14 cellular contexts compared by ENCODE assay signal in the genomic region with DNA sequence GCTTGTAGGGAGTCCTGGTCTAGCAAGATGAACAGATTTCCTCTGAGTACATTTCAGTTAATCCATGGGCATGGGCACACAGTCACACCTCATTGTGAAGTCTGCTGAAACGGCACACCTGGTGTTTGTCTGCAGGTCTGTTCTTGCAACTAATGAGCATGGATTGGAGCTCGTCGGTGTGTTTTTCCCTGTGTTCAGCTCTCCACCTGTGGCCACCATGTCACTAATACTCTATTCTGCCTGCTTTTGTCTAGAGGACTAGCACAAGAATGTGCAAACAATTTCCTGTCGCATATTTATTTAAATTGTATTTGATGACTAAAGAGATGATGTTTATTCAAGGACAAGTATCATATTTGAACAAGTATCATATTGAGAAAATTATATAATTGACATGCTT. TPM values are rescaled to one million over a fixed set of nuclear protein-coding genes. Genes with fewer than 3 reads are reported as not detected.
DNase-seq lines count a peak whose midpoint lies in the region; ATAC-seq and TF ChIP-seq lines count a peak whose summit lies in the region.
"Had no signal": no experiment of that assay in that cellular context is flagged by ENCODE, and none has a peak within 500 bp of the region (broad histone marks: within the 10 kb centered on the region; RNA-seq: fewer than 3 reads in every experiment).

No MANE protein-coding gene starts in this region.

- intact Hi-C loops in PC-3 (cut with micrococcal nuclease): no loop called here

- peaks cover 39% of the 10 kb centered on the region for H3K4me1 ChIP-seq in PC-3 (ENCODE audit: insufficient read depth, low read length)
- peaks cover 24% of the 10 kb centered on the region for H3K4me1 ChIP-seq in osteoblast (ENCODE audit: insufficient read depth, low read length)

- H3K36me3 Mint-ChIP-seq in HFFc6 (ENCODE audit: low read depth): peaks cover 14% of the 10 kb centered on the region
- H3K36me3 Mint-ChIP-seq: activated naive CD4-positive, alpha-beta T cell treated with anti-CD3 and anti-CD28 coated beads, Interleukin-2, amount 10 ng/mL, durations not matched to agents 7 days and 5 days had no signal

- H3K4me3 Mint-ChIP-seq in HFFc6: no peak overlapping the region
- H3K4me3 Mint-ChIP-seq: activated naive CD4-positive, alpha-beta T cell treated with anti-CD3 and anti-CD28 coated beads, Interleukin-2, amount 10 ng/mL, durations not matched to agents 7 days and 5 days; activated T-cell treated with anti-CD3 and anti-CD28 coated beads, Interleukin-2, amount 50 U/mL, for 24 hours had no signal

- H2AFZ ChIP-seq in PC-3 (ENCODE audit: low read length): peak overlapping the region; percentile 47
- peak overlapping the region; percentile 28 for H2AFZ ChIP-seq in osteoblast (ENCODE audit: low read length)

- peaks cover 15% of the 10 kb centered on the region for H3K9me3 Mint-ChIP-seq in HFFc6
- H3K9me3 Mint-ChIP-seq: activated T-cell treated with anti-CD3 and anti-CD28 coated beads, Interleukin-2, amount 50 U/mL, for 24 hours had no signal

- H3K79me2 ChIP-seq in PC-3 (ENCODE audit: low read length) (no peaks in the 10 kb centered on the region), osteoblast (ENCODE audit: insufficient read depth, low read length) (no peaks in the 10 kb centered on the region)

- no peaks in the 10 kb centered on the region for H3K9me2 ChIP-seq in PC-3 (replicated peaks; ENCODE audit: low read length)

- H3K4me3 ChIP-seq in PC-3 (ENCODE audit: low read length): no peak overlapping the region
- H3K4me3 ChIP-seq in osteoblast (ENCODE audit: insufficient read depth, low read length): no peak overlapping the region
- H3K4me3 ChIP-seq: sigmoid colon had no signal

- POLR2A ChIA-PET in PC-3 (lab: Charles Lee; ENCODE audit: unreplicated experiment): no interaction called here

- peaks cover 72% of the 10 kb centered on the region for H3K4me1 Mint-ChIP-seq in HFFc6 (ENCODE audit: low read depth)
- H3K4me1 Mint-ChIP-seq: activated naive CD4-positive, alpha-beta T cell treated with anti-CD3 and anti-CD28 coated beads, Interleukin-2, amount 10 ng/mL, durations not matched to agents 7 days and 5 days had no signal

- H3K4me2 ChIP-seq in PC-3 (ENCODE audit: low read length) (peak overlapping the region; percentile 58), osteoblast (ENCODE audit: insufficient read depth, low read length) (no peak overlapping the region)

- H3K27ac Mint-ChIP-seq in HFFc6: peak overlapping the region; percentile 36; the same call in 1 of the 2 replicates
- H3K27ac Mint-ChIP-seq: activated naive CD4-positive, alpha-beta T cell treated with anti-CD3 and anti-CD28 coated beads, Interleukin-2, amount 10 ng/mL, durations not matched to agents 7 days and 5 days; activated T-cell treated with anti-CD3 and anti-CD28 coated beads, Interleukin-2, amount 50 U/mL, for 24 hours had no signal

- H3F3A ChIP-seq in PC-3 (ENCODE audit: low read length, unreplicated experiment): no peaks in the 10 kb centered on the region

- TF ChIP-seq CTCF in HFFc6 (IDR thresholded peaks at IDR 0.05): no peak
- TF ChIP-seq CTCF in PC-3 (conservative IDR thresholded peaks at IDR 0.05; ENCODE audit: low read depth, low read length): no peak
- TF ChIP-seq CTCF in osteoblast (IDR thresholded peaks at IDR 0.05; ENCODE audit: extremely low read depth, low read depth, low read length): no peak
- no peak for TF ChIP-seq CTCF in GM20000 (IDR thresholded peaks at IDR 0.05; ENCODE audit: extremely low read depth, missing control alignments)

- BruUV-seq in PC-3 (replicated peaks; lab: Mats Ljungman, UMichigan): no TSS peak

- ATAC-seq in PC-3: peak; percentile 59
- no peak for ATAC-seq in GM21529 (IDR thresholded peaks at IDR 0.05; ENCODE audit: unreplicated experiment)

- H3K27me3 ChIP-seq in PC-3 (ENCODE audit: low read length) (no peaks in the 10 kb centered on the region), osteoblast (ENCODE audit: insufficient read depth, low read length) (no peaks in the 10 kb centered on the region)
- H3K27me3 ChIP-seq: sigmoid colon had no signal

- no peak for DNase-seq in HFFc6
- peak; percentile 83 for DNase-seq in NCI-H2081 treated with DMSO at 0.1 percent for 48 hours (lab: John Stamatoyannopoulos, UW)
- peak; percentile 64 for DNase-seq in PC-3
- DNase-seq in osteoblast (ENCODE audit: insufficient read length, low spot score, missing footprints): no peak
- DNase-seq in GM20000 (ENCODE audit: low spot score): no peak
- no peak for DNase-seq in activated CD4-positive, CD25-positive, alpha-beta regulatory T cell treated with anti-CD3 and anti-CD28 coated beads, Interleukin-2, amount 50 U/mL, for 72 hours
- DNase-seq: activated CD4-positive, alpha-beta T cell treated with anti-CD3 and anti-CD28 coated beads, Interleukin-2, amount 50 U/mL, for 4 hours; activated naive CD4-positive, alpha-beta T cell treated with anti-CD3 and anti-CD28 coated beads, Interleukin-2, amount 10 ng/mL, durations not matched to agents 7 days and 5 days; activated T-cell treated with anti-CD3 and anti-CD28 coated beads, Interleukin-2, amount 50 U/mL, for 24 hours; NCI-H524; nucleus accumbens; sigmoid colon; stimulated activated CD4-positive, alpha-beta T cell treated with anti-CD3 and anti-CD28 coated beads, Interleukin-4, amount 100 ng/mL, for 1 hour had no signal

- H3K9me3 ChIP-seq in PC-3 (ENCODE audit: low read length) (no peaks in the 10 kb centered on the region), osteoblast (ENCODE audit: low read depth, low read length) (no peaks in the 10 kb centered on the region)
- H3K9me3 ChIP-seq: sigmoid colon had no signal

- peak overlapping the region; percentile 14; the same call in 1 of the 2 replicates for H3K9ac ChIP-seq in PC-3 (ENCODE audit: low read length)

- H3K36me3 ChIP-seq in PC-3 (ENCODE audit: low read depth, low read length) (no peaks in the 10 kb centered on the region), osteoblast (ENCODE audit: insufficient read depth, low read length) (no peaks in the 10 kb centered on the region)
- H3K36me3 ChIP-seq: sigmoid colon had no signal

- CTCF ChIA-PET in PC-3 (lab: Charles Lee): no interaction called here

- H3K27ac ChIP-seq in PC-3 (ENCODE audit: low read length): peak overlapping the region; percentile 70
- no peak overlapping the region for H3K27ac ChIP-seq in osteoblast (ENCODE audit: low read depth, low read length)
- H3K27ac ChIP-seq: sigmoid colon had no signal

- H4K20me1 ChIP-seq in PC-3 (ENCODE audit: low read length) (no peaks in the 10 kb centered on the region), osteoblast (ENCODE audit: insufficient read depth, low read length) (no peaks in the 10 kb centered on the region)

- H3K27me3 Mint-ChIP-seq in HFFc6 (ENCODE audit: insufficient read depth): no peaks in the 10 kb centered on the region; the same call in 1 of the 2 replicates
- H3K27me3 Mint-ChIP-seq: activated T-cell treated with anti-CD3 and anti-CD28 coated beads, Interleukin-2, amount 50 U/mL, for 24 hours had no signal

RNA-seq across cellular contexts. Expression of a gene that starts 24.5 kb away (rescaled TPM):
- total RNA-seq in HFFc6 (2021; fragmentation: NEBNext Ultra II Directional; extraction: Animal tissue kit (Norgen Biotek cat#: 25700)): 100 to 1,000 TPM in 4 of 6 experiments, 10 to 100 TPM in 2; 83.0 to 107 (median 103) TPM
- total RNA-seq in PC-3 (2014; rRNA removed) (154 and 185 TPM in 2 replicates), osteoblast (138 and 143 TPM in 2 replicates)

Comparison
In these comparisons a context has a peak if more than half of its experiments do, and no peak if none do; other contexts are left out.
1. DNase-seq: peak in NCI-H2081 treated with DMSO at 0.1 percent for 48 hours (single experiment) and PC-3 (single experiment); none in HFFc6 (single experiment), osteoblast (single experiment), GM20000 (single experiment) and activated CD4-positive, CD25-positive, alpha-beta regulatory T cell treated with anti-CD3 and anti-CD28 coated beads, Interleukin-2, amount 50 U/mL, for 72 hours (single experiment).